2 cellular contexts compared by ENCODE assay signal in the genomic region with DNA sequence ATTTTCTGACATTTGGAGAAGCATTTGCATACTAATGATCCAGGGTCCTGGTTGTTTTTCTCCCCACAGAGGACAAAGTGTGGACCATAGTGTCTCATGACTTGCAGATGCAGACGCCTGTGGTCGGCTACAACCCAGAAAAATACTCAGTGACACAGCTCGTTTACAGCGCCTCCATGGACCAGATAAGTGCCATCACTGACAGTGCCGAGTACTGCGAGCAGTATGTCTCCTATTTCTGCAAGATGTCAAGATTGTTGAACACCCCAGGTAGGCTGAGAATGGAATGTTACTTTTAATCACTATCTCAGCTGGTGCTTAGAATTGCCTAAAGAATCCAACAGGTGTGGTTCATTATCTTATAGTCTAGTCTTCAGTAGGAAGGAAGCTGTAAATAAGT.
TF ChIP-seq lines count a peak whose summit lies in the region.

No MANE protein-coding gene starts in this region.

TF ChIP-seq in GM23338, 12 proteins besides CTCF, POLR2A, EP300 and RAD21 (continues in another document):
- TF ChIP-seq, protein P1, sequence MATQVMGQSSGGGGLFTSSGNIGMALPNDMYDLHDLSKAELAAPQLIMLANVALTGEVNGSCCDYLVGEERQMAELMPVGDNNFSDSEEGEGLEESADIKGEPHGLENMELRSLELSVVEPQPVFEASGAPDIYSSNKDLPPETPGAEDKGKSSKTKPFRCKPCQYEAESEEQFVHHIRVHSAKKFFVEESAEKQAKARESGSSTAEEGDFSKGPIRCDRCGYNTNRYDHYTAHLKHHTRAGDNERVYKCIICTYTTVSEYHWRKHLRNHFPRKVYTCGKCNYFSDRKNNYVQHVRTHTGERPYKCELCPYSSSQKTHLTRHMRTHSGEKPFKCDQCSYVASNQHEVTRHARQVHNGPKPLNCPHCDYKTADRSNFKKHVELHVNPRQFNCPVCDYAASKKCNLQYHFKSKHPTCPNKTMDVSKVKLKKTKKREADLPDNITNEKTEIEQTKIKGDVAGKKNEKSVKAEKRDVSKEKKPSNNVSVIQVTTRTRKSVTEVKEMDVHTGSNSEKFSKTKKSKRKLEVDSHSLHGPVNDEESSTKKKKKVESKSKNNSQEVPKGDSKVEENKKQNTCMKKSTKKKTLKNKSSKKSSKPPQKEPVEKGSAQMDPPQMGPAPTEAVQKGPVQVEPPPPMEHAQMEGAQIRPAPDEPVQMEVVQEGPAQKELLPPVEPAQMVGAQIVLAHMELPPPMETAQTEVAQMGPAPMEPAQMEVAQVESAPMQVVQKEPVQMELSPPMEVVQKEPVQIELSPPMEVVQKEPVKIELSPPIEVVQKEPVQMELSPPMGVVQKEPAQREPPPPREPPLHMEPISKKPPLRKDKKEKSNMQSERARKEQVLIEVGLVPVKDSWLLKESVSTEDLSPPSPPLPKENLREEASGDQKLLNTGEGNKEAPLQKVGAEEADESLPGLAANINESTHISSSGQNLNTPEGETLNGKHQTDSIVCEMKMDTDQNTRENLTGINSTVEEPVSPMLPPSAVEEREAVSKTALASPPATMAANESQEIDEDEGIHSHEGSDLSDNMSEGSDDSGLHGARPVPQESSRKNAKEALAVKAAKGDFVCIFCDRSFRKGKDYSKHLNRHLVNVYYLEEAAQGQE (IDR thresholded peaks at IDR 0.05; ENCODE audit: unreplicated experiment), result no peak
- TF ChIP-seq NANOG (IDR thresholded peaks at IDR 0.05; ENCODE audit: borderline replicate concordance) (no peak), CREB1 (CRISPR knock-in tag; IDR thresholded peaks at IDR 0.05; ENCODE audit: low read depth) (no peak), POLR2AphosphoS5 (IDR thresholded peaks at IDR 0.05; ENCODE audit: low read depth) (no peak), ZNF331 (CRISPR knock-in tag; IDR thresholded peaks at IDR 0.05; ENCODE audit: low read depth) (no peak), STAT1 (IDR thresholded peaks at IDR 0.05; ENCODE audit: unreplicated experiment) (no peak), ZNF114 (CRISPR knock-in tag; IDR thresholded peaks at IDR 0.05) (no peak), JUNB (IDR thresholded peaks at IDR 0.05; ENCODE audit: unreplicated experiment) (no peak)
- TF ChIP-seq, protein P2, sequence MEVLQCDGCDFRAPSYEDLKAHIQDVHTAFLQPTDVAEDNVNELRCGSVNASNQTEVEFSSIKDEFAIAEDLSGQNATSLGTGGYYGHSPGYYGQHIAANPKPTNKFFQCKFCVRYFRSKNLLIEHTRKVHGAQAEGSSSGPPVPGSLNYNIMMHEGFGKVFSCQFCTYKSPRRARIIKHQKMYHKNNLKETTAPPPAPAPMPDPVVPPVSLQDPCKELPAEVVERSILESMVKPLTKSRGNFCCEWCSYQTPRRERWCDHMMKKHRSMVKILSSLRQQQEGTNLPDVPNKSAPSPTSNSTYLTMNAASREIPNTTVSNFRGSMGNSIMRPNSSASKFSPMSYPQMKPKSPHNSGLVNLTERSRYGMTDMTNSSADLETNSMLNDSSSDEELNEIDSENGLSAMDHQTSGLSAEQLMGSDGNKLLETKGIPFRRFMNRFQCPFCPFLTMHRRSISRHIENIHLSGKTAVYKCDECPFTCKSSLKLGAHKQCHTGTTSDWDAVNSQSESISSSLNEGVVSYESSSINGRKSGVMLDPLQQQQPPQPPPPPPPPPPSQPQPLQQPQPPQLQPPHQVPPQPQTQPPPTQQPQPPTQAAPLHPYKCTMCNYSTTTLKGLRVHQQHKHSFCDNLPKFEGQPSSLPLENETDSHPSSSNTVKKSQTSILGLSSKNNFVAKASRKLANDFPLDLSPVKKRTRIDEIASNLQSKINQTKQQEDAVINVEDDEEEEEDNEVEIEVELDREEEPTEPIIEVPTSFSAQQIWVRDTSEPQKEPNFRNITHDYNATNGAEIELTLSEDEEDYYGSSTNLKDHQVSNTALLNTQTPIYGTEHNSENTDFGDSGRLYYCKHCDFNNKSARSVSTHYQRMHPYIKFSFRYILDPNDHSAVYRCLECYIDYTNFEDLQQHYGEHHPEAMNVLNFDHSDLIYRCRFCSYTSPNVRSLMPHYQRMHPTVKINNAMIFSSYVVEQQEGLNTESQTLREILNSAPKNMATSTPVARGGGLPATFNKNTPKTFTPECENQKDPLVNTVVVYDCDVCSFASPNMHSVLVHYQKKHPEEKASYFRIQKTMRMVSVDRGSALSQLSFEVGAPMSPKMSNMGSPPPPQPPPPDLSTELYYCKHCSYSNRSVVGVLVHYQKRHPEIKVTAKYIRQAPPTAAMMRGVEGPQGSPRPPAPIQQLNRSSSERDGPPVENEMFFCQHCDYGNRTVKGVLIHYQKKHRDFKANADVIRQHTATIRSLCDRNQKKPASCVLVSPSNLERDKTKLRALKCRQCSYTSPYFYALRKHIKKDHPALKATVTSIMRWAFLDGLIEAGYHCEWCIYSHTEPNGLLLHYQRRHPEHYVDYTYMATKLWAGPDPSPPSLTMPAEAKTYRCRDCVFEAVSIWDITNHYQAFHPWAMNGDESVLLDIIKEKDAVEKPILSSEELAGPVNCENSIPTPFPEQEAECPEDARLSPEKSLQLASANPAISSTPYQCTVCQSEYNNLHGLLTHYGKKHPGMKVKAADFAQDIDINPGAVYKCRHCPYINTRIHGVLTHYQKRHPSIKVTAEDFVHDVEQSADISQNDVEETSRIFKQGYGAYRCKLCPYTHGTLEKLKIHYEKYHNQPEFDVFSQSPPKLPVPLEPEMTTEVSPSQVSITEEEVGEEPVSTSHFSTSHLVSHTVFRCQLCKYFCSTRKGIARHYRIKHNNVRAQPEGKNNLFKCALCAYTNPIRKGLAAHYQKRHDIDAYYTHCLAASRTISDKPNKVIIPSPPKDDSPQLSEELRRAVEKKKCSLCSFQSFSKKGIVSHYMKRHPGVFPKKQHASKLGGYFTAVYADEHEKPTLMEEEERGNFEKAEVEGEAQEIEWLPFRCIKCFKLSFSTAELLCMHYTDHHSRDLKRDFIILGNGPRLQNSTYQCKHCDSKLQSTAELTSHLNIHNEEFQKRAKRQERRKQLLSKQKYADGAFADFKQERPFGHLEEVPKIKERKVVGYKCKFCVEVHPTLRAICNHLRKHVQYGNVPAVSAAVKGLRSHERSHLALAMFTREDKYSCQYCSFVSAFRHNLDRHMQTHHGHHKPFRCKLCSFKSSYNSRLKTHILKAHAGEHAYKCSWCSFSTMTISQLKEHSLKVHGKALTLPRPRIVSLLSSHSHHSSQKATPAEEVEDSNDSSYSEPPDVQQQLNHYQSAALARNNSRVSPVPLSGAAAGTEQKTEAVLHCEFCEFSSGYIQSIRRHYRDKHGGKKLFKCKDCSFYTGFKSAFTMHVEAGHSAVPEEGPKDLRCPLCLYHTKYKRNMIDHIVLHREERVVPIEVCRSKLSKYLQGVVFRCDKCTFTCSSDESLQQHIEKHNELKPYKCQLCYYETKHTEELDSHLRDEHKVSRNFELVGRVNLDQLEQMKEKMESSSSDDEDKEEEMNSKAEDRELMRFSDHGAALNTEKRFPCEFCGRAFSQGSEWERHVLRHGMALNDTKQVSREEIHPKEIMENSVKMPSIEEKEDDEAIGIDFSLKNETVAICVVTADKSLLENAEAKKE (CRISPR knock-in tag; IDR thresholded peaks at IDR 0.05), result no peak
- TF ChIP-seq, protein P3, sequence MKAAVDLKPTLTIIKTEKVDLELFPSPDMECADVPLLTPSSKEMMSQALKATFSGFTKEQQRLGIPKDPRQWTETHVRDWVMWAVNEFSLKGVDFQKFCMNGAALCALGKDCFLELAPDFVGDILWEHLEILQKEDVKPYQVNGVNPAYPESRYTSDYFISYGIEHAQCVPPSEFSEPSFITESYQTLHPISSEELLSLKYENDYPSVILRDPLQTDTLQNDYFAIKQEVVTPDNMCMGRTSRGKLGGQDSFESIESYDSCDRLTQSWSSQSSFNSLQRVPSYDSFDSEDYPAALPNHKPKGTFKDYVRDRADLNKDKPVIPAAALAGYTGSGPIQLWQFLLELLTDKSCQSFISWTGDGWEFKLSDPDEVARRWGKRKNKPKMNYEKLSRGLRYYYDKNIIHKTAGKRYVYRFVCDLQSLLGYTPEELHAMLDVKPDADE (IDR thresholded peaks at IDR 0.05), result no peak

TF ChIP-seq in H1, 55 proteins besides CTCF, POLR2A, EP300 and RAD21 (continued from another document):
- TF ChIP-seq HDAC2 (IDR thresholded peaks at IDR 0.05; ENCODE audit: borderline replicate concordance in 1 of 2, low read depth in 2 of 2, low read length in 2 of 2) (no peak), SAP30 (IDR thresholded peaks at IDR 0.05; ENCODE audit: insufficient read depth, insufficient replicate concordance, low read length) (no peak), EZH2 (IDR thresholded peaks at IDR 0.05; ENCODE audit: low read depth, low read length, severe bottlenecking) (no peak), TCF12 (IDR thresholded peaks at IDR 0.05; ENCODE audit: low read depth, low read length) (0 out of 2 replicates have a peak, but pooled peaks have one; percentile 80), SUZ12 (IDR thresholded peaks at IDR 0.05; ENCODE audit: low read length) (no peak)
TF ChIP-seq in H1: peak in this region for 2.
